In the genomic region with DNA sequence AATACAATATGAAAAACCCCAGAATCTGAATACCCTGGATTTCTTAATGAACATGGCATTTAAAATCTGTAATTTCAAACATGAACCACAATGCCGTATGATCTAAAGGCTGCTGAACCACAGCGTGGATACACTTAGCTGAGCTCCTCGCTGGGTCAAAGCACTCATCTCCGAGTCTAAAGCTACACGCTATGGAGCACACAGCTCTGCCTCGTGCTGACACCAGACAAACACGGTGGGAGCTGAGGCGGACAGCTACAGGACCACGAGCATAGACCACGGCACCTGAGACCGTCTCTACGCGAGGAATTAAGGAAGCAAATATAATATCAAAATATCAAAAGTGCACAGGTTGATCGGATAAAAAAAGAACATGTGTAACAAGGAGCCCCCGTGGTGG, we compare ENCODE assay signal across 21 cellular contexts. TPM values are rescaled to one million over a fixed set of nuclear protein-coding genes. Genes with fewer than 3 reads are reported as not detected.
A peak's percentile ranks its signal among the peaks of the same experiment; 100 is the strongest.
DNase-seq lines count a peak whose midpoint lies in the region; ATAC-seq, FAIRE-seq and TF ChIP-seq lines count a peak whose summit lies in the region.
"Had no signal": no experiment of that assay in that cellular context is flagged by ENCODE, and none has a peak within 500 bp of the region (broad histone marks: within the 10 kb centered on the region; RNA-seq: fewer than 3 reads in every experiment).

No MANE protein-coding gene starts in this region.

- peak in 1 of 2 donors; percentile 55 for ATAC-seq in stimulated activated naive B cell treated with anti-CD40 and anti-IgM and Interleukin-4, amounts not matched to agents 10 μg/mL and 1 μg/mL and 100 μg/mL, for 72 hours (replicated peaks)
- ATAC-seq in pancreas (no peak), GM19452 (IDR thresholded peaks at IDR 0.05; ENCODE audit: unreplicated experiment) (no peak)
- ATAC-seq: body of pancreas, upper lobe of right lung had no signal

- H3K27me3 ChIP-seq in mammary epithelial cell (ENCODE audit: insufficient read depth, low read length), result no peaks in the 10 kb centered on the region
- no peaks in the 10 kb centered on the region for H3K27me3 ChIP-seq in pancreas
- H3K27me3 ChIP-seq: body of pancreas, suprapubic skin, upper lobe of right lung had no signal

- intact Hi-C loops in MCF 10A (cut with micrococcal nuclease), result no loop called here
- intact Hi-C loops in mammary epithelial cell (cut with micrococcal nuclease), result no loop called here
- intact Hi-C loops in activated CD4-positive, alpha-beta memory T cell treated with anti-CD3 and anti-CD28 coated beads for 36 hours (cut with micrococcal nuclease), result no loop called here
- intact Hi-C loops in pancreas (cut with DNase I), result no loop called here

- no peak for FAIRE-seq in pancreas (lab: Jason Lieb, UNC)
- FAIRE-seq: islet of Langerhans had no signal

- 99% methylated on average over 15 of the region's 15 CpGs for WGBS in mammary epithelial cell (ENCODE audit: low coverage, missing lambda C conversion rate)
- WGBS in pancreas, 2 donors, result 93 to 95% methylated on average over 15 of the region's 15 CpGs

- CTCF ChIA-PET in MCF 10A (lab: Yijun Ruan, JAX), result interaction anchor here (0.5 to 1.3 kb wide), 4 partner anchors 33 to 298 kb away, joined by 3 to 6 read pairs (median 3); no protein-coding TSS in a partner anchor
- CTCF ChIA-PET in mammary epithelial cell (lab: Charles Lee; ENCODE audit: low non-redundant PET), result no interaction called here
- CTCF ChIA-PET in activated CD4-positive, alpha-beta memory T cell treated with anti-CD3 and anti-CD28 coated beads for 36 hours (lab: Charles Lee), result interaction anchor here (0.9 to 9.0 kb wide), 5 partner anchors 42 to 573 kb away, joined by 4 to 111 read pairs (median 5); partner anchors contain the start of gene IPPK

- H3K4me1 ChIP-seq in mammary epithelial cell (ENCODE audit: insufficient read depth, low read length) (peaks cover 55% of the 10 kb centered on the region), pancreas (no peaks in the 10 kb centered on the region)
- H3K4me1 ChIP-seq: body of pancreas, upper lobe of right lung had no signal

- no peaks in the 10 kb centered on the region for H4K20me1 ChIP-seq in mammary epithelial cell (ENCODE audit: insufficient read depth, low read length)

- H3K9me3 ChIP-seq in mammary epithelial cell (replicated peaks; ENCODE audit: insufficient read depth, low read length), result no peaks in the 10 kb centered on the region
- H3K9me3 ChIP-seq in pancreas, result no peaks in the 10 kb centered on the region
- H3K9me3 ChIP-seq: body of pancreas, left ventricle myocardium inferior, suprapubic skin, upper lobe of right lung had no signal

- BruUV-seq in MCF 10A (replicated peaks; lab: Mats Ljungman, UMichigan) (no TSS peak), mammary epithelial cell (replicated peaks; lab: Mats Ljungman, UMichigan) (no TSS peak)

- peaks cover 48% of the 10 kb centered on the region for H3K79me2 ChIP-seq in mammary epithelial cell (ENCODE audit: insufficient read depth, low read length)

- H3K4me1 Mint-ChIP-seq in MCF 10A (ENCODE audit: insufficient read depth, unreplicated experiment), result peaks cover 17% of the 10 kb centered on the region
- H3K4me1 Mint-ChIP-seq in activated CD4-positive, alpha-beta memory T cell treated with anti-CD3 and anti-CD28 coated beads for 36 hours (ENCODE audit: low read depth), result peaks cover 22% of the 10 kb centered on the region
- H3K4me1 Mint-ChIP-seq in immature natural killer cell, result peaks cover 18 to 24% of the 10 kb centered on the region in 2 donors
- peaks cover 24 to 32% of the 10 kb centered on the region in 2 donors for H3K4me1 Mint-ChIP-seq in stimulated activated naive B cell treated with anti-CD40 and anti-IgM and Interleukin-4, amounts not matched to agents 10 μg/mL and 1 μg/mL and 100 μg/mL, for 72 hours

- no peaks in the 10 kb centered on the region for H3K27me3 Mint-ChIP-seq in MCF 10A (ENCODE audit: insufficient read depth, unreplicated experiment)
- H3K27me3 Mint-ChIP-seq in activated CD4-positive, alpha-beta memory T cell treated with anti-CD3 and anti-CD28 coated beads for 36 hours, result no peaks in the 10 kb centered on the region
- peaks cover 0 to 1% (median 0%) of the 10 kb centered on the region in 3 donors for H3K27me3 Mint-ChIP-seq in immature natural killer cell (ENCODE audit: low read depth in 3 of 3)
- no peaks in the 10 kb centered on the region for H3K27me3 Mint-ChIP-seq in stimulated activated naive B cell treated with anti-CD40 and anti-IgM and Interleukin-4, amounts not matched to agents 10 μg/mL and 1 μg/mL and 100 μg/mL, for 72 hours

- no peaks in the 10 kb centered on the region for H3K9me3 Mint-ChIP-seq in MCF 10A (ENCODE audit: unreplicated experiment)
- no peaks in the 10 kb centered on the region for H3K9me3 Mint-ChIP-seq in activated CD4-positive, alpha-beta memory T cell treated with anti-CD3 and anti-CD28 coated beads for 36 hours
- H3K9me3 Mint-ChIP-seq in immature natural killer cell, result no peaks in the 10 kb centered on the region
- H3K9me3 Mint-ChIP-seq in stimulated activated naive B cell treated with anti-CD40 and anti-IgM and Interleukin-4, amounts not matched to agents 10 μg/mL and 1 μg/mL and 100 μg/mL, for 72 hours, result no peaks in the 10 kb centered on the region

- DNase-seq in MCF 10A (ENCODE audit: unreplicated experiment) (no peak), mammary epithelial cell (no peak), immature natural killer cell (no peak), pancreas (no peak)
- no peak for DNase-seq in activated CD4-positive, alpha-beta memory T cell treated with anti-CD3 and anti-CD28 coated beads for 36 hours
- no peak for DNase-seq in stimulated activated naive B cell treated with anti-CD40 and anti-IgM and Interleukin-4, amounts not matched to agents 10 μg/mL and 1 μg/mL and 100 μg/mL, for 72 hours
- no peak for DNase-seq in stimulated activated CD4-positive, alpha-beta T cell treated with anti-CD3 and anti-CD28 coated beads, Interleukin-12 subunit alpha, Interleukin-12 subunit beta, amount 100 ng/mL, for 4 hours
- DNase-seq: activated CD4-positive, alpha-beta T cell treated with anti-CD3 and anti-CD28 coated beads for 48 hours; activated effector memory CD4-positive, alpha-beta T cell treated with anti-CD3 and anti-CD28 coated beads, Interleukin-2, amount 50 U/mL, for 16 hours; body of pancreas; C1 segment of cervical spinal cord; left ventricle myocardium inferior; NCI-H1417 treated with DMSO at 0.1 percent for 48 hours; NCI-H345; NCI-H748 treated with DMSO at 0.1 percent for 48 hours; stimulated activated CD4-positive, alpha-beta T cell treated with anti-CD3 and anti-CD28 coated beads, Interleukin-2, amount 100 ng/mL, for 48 hours; upper lobe of right lung had no signal

- in situ Hi-C loops in mammary epithelial cell (cut with MboI; ENCODE audit: low sequenced_read_pairs in 2 of 2), result no loop called here

- H3K9ac ChIP-seq in mammary epithelial cell (ENCODE audit: insufficient read depth, low read length), result no peak overlapping the region

- no peak overlapping the region for H3K27ac ChIP-seq in mammary epithelial cell (ENCODE audit: insufficient read depth, low read depth, low read length)
- no peak overlapping the region for H3K27ac ChIP-seq in pancreas
- H3K27ac ChIP-seq: body of pancreas, epithelial cell of prostate, suprapubic skin, upper lobe of right lung had no signal

- H3K36me3 ChIP-seq in mammary epithelial cell (ENCODE audit: insufficient read depth, low read length) (peaks cover 24% of the 10 kb centered on the region), pancreas (peaks cover 0 to 45% (median 28%) of the 10 kb centered on the region in 3 donors)

- dilution Hi-C loops in mammary epithelial cell (cut with HindIII; ENCODE audit: low sequenced_read_pairs), result no loop called here

- H3K4me3 Mint-ChIP-seq in MCF 10A (ENCODE audit: unreplicated experiment) (no peak overlapping the region), immature natural killer cell (peak overlapping the region in 1 of 5 donors; percentile 42)
- no peak overlapping the region for H3K4me3 Mint-ChIP-seq in activated CD4-positive, alpha-beta memory T cell treated with anti-CD3 and anti-CD28 coated beads for 36 hours
- H3K4me3 Mint-ChIP-seq in stimulated activated naive B cell treated with anti-CD40 and anti-IgM and Interleukin-4, amounts not matched to agents 10 μg/mL and 1 μg/mL and 100 μg/mL, for 72 hours, result peak overlapping the region in 1 of 2 donors; percentile 21

- TF ChIP-seq CTCF in MCF 10A (IDR thresholded peaks at IDR 0.05; ENCODE audit: unreplicated experiment), result no peak
- no peak for TF ChIP-seq CTCF in mammary epithelial cell (conservative IDR thresholded peaks at IDR 0.05 in 1 of 2, IDR thresholded peaks at IDR 0.05 in 1 of 2; ENCODE audit: extremely low read depth in 1 of 2, insufficient read depth in 1 of 2, low read depth in 1 of 2, low read length in 2 of 2)
- TF ChIP-seq CTCF in pancreas (IDR thresholded peaks at IDR 0.05), result no peak

- peak overlapping the region; percentile 59 for H3K27ac Mint-ChIP-seq in MCF 10A (ENCODE audit: low read depth, unreplicated experiment)
- H3K27ac Mint-ChIP-seq in activated CD4-positive, alpha-beta memory T cell treated with anti-CD3 and anti-CD28 coated beads for 36 hours, result peak overlapping the region; percentile 47
- H3K27ac Mint-ChIP-seq in immature natural killer cell, result peak overlapping the region; percentile 23 to 91 (median 86)
- H3K27ac Mint-ChIP-seq in stimulated activated naive B cell treated with anti-CD40 and anti-IgM and Interleukin-4, amounts not matched to agents 10 μg/mL and 1 μg/mL and 100 μg/mL, for 72 hours, result peak overlapping the region; percentile 71

- H3K36me3 Mint-ChIP-seq in MCF 10A (ENCODE audit: insufficient read depth, unreplicated experiment) (peaks cover 53% of the 10 kb centered on the region), immature natural killer cell (peaks cover 3 to 21% (median 7%) of the 10 kb centered on the region in 3 donors)
- H3K36me3 Mint-ChIP-seq in activated CD4-positive, alpha-beta memory T cell treated with anti-CD3 and anti-CD28 coated beads for 36 hours, result peaks cover 19% of the 10 kb centered on the region
- H3K36me3 Mint-ChIP-seq in stimulated activated naive B cell treated with anti-CD40 and anti-IgM and Interleukin-4, amounts not matched to agents 10 μg/mL and 1 μg/mL and 100 μg/mL, for 72 hours, result peaks cover 25 to 66% of the 10 kb centered on the region in 2 donors

- H3K4me3 ChIP-seq in mammary epithelial cell (replicated peaks in 1 of 3; ENCODE audit: insufficient read depth in 1 of 3, low read depth in 2 of 3, low read length in 3 of 3) (no peak overlapping the region), pancreas (no peak overlapping the region)
- H3K4me3 ChIP-seq: body of pancreas, left ventricle myocardium inferior, suprapubic skin, upper lobe of right lung had no signal

- H3K4me2 ChIP-seq in mammary epithelial cell (ENCODE audit: insufficient read depth, low read depth, low read length), result no peak overlapping the region

- POLR2A ChIA-PET in MCF 10A (lab: Yijun Ruan, JAX), result interaction anchor here (0.7 to 4.1 kb wide), 3 partner anchors 38 to 62 kb away, joined by 3 to 33 read pairs (median 4); partner anchors contain the start of gene IPPK
- POLR2A ChIA-PET in activated CD4-positive, alpha-beta memory T cell treated with anti-CD3 and anti-CD28 coated beads for 36 hours (lab: Charles Lee), result interaction anchor here (1.3 kb wide), 1 partner anchor 387 kb away, joined by 3 read pairs; the partner anchor contains the start of gene CENPP

- H2AFZ ChIP-seq in mammary epithelial cell (ENCODE audit: low read depth, low read length), result no peak overlapping the region

RNA-seq across cellular contexts. Expression of gene IPPK, which starts 42.8 kb away (rescaled TPM):
- total RNA-seq in MCF 10A (2022) (16.3 and 16.6 TPM in 2 replicates), mammary epithelial cell (10 to 100 TPM; 13.4 to 25.0 TPM), pancreas (1 to 10 TPM; 1.9 to 3.9 (median 2.6) TPM)
- polyA plus RNA-seq in mammary epithelial cell (25.2 TPM), immature natural killer cell (1 to 10 TPM; 2.6 to 5.4 (median 3.2) TPM), pancreas (1 to 10 TPM; 3.7 to 6.5 TPM)
- 48.0 TPM for polyA minus RNA-seq in mammary epithelial cell
- total RNA-seq in activated CD4-positive, alpha-beta memory T cell treated with anti-CD3 and anti-CD28 coated beads for 36 hours, result 10 to 100 TPM; 10.8 to 11.0 TPM

RNA-seq across cellular contexts. Expression of gene BICD2, which starts 51.9 kb away (rescaled TPM):
- total RNA-seq in MCF 10A (2022), result 23.1 and 23.5 TPM in 2 replicates
- total RNA-seq in mammary epithelial cell, result 10 to 100 TPM; 57.6 to 98.9 TPM
- polyA plus RNA-seq in mammary epithelial cell, result 15.2 TPM
- polyA minus RNA-seq in mammary epithelial cell, result 26.5 TPM
- 10 to 100 TPM; 16.5 to 17.2 TPM for total RNA-seq in activated CD4-positive, alpha-beta memory T cell treated with anti-CD3 and anti-CD28 coated beads for 36 hours
- 10 to 100 TPM in 1 of 3 donors, 1 to 10 TPM in 2; 5.8 to 26.8 (median 8.0) TPM for polyA plus RNA-seq in immature natural killer cell
- total RNA-seq in pancreas, result 10 to 100 TPM in 1 of 6 donors, 1 to 10 TPM in 5; 5.6 to 13.2 (median 6.5) TPM
- 1 to 10 TPM; 4.9 to 5.4 TPM for polyA plus RNA-seq in pancreas
